ENCODE assay signal across 1 cellular context in the genomic region with DNA sequence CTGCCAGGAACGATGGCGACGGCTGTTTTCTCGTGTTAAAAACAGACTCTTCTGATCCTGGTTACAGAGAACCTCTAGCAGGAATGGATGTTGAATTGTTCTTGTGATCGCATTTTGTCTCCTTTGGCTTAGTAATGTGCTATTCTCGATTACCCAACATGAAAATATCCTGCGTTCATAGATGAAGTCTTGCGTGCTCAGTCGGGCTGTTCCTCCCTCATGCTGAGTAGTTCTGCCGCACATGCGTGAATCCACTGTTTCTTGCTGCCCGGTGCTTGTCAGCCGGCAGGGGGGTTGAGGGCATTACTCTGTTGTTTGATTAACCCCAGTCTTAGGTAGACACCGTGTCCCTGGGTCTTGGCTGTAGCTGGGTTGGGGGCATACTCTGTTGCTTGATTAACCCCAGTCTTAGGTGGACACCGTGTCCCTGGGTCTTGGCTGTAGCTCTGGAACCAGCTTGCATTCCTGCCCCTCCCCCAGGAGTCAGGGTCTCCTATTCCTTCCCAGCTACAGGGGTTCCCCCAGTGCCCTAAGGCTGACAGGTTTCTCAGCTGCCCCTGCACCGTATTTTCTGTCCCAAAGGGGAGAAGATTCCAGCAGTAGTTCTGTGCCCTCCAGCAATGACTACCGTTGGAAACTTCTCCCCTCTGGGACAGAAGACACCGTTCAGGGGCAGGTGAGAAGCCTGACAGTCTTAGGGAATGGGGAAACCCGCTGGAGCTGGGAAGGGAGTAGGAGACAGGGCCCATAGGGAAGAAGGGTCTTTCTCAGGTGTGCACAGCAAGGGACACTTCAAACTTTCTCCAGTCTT.
TF ChIP-seq lines count a peak whose summit lies in the region.

No MANE protein-coding gene starts in this region.

TF ChIP-seq in HepG2, 621 proteins besides CTCF, POLR2A, EP300 and RAD21 (continued from another document and continues in another):
- TF ChIP-seq, protein P1, sequence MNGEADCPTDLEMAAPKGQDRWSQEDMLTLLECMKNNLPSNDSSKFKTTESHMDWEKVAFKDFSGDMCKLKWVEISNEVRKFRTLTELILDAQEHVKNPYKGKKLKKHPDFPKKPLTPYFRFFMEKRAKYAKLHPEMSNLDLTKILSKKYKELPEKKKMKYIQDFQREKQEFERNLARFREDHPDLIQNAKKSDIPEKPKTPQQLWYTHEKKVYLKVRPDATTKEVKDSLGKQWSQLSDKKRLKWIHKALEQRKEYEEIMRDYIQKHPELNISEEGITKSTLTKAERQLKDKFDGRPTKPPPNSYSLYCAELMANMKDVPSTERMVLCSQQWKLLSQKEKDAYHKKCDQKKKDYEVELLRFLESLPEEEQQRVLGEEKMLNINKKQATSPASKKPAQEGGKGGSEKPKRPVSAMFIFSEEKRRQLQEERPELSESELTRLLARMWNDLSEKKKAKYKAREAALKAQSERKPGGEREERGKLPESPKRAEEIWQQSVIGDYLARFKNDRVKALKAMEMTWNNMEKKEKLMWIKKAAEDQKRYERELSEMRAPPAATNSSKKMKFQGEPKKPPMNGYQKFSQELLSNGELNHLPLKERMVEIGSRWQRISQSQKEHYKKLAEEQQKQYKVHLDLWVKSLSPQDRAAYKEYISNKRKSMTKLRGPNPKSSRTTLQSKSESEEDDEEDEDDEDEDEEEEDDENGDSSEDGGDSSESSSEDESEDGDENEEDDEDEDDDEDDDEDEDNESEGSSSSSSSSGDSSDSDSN (CRISPR knock-in tag; IDR thresholded peaks at IDR 0.05), result no peak; the same call in 1 of the 2 replicates
- TF ChIP-seq KDM2A (CRISPR knock-in tag; IDR thresholded peaks at IDR 0.05; ENCODE audit: borderline replicate concordance, low read depth) (no peak), FOSL1 (CRISPR knock-in tag; IDR thresholded peaks at IDR 0.05; ENCODE audit: borderline replicate concordance) (no peak), EZH2 (conservative IDR thresholded peaks at IDR 0.05; ENCODE audit: low read depth, low read length) (no peak), ZSCAN21 (CRISPR knock-in tag; IDR thresholded peaks at IDR 0.05; ENCODE audit: borderline replicate concordance) (peak; percentile 65; the same call in 1 of the 2 replicates), ZNF234 (CRISPR knock-in tag; conservative IDR thresholded peaks at IDR 0.05) (no peak), SRSF9 (IDR thresholded peaks at IDR 0.05; ENCODE audit: borderline replicate concordance, insufficient read depth, low read depth, low read length, poor library complexity, severe bottlenecking) (no peak), SMYD3 (CRISPR knock-in tag; IDR thresholded peaks at IDR 0.05) (0 out of 2 replicates have a peak, but pooled peaks have one; percentile 82), ZSCAN30 (CRISPR knock-in tag; IDR thresholded peaks at IDR 0.05) (no peak), TP53 (CRISPR knock-in tag; conservative IDR thresholded peaks at IDR 0.05) (no peak), SRSF4 (IDR thresholded peaks at IDR 0.05; ENCODE audit: low read depth, low read length, poor library complexity, severe bottlenecking) (no peak), TCF7L2 (IDR thresholded peaks at IDR 0.05; ENCODE audit: low read depth, low read length) (no peak), ZNF552 (CRISPR knock-in tag; IDR thresholded peaks at IDR 0.05; ENCODE audit: borderline replicate concordance) (no peak), ZNF530 (CRISPR knock-in tag; IDR thresholded peaks at IDR 0.05; ENCODE audit: low read depth) (no peak), ZBTB20 (CRISPR knock-in tag; IDR thresholded peaks at IDR 0.05; ENCODE audit: borderline replicate concordance, low read depth) (0 out of 2 replicates have a peak, but pooled peaks have one; percentile 18), YEATS2 (CRISPR knock-in tag; IDR thresholded peaks at IDR 0.05; ENCODE audit: borderline replicate concordance) (no peak), ETV6 (CRISPR knock-in tag; conservative IDR thresholded peaks at IDR 0.05) (no peak), YEATS4 (CRISPR knock-in tag; IDR thresholded peaks at IDR 0.05; ENCODE audit: borderline replicate concordance) (no peak), AGO2 (optimal IDR thresholded peaks at IDR 0.05; ENCODE audit: low read depth, low read length) (no peak), ELF4 (CRISPR knock-in tag; IDR thresholded peaks at IDR 0.05; ENCODE audit: borderline replicate concordance) (no peak), GFI1 (CRISPR knock-in tag; IDR thresholded peaks at IDR 0.05; ENCODE audit: borderline replicate concordance) (no peak), FOXA1 (IDR thresholded peaks at IDR 0.05) (no peak), FOXA1 (CRISPR knock-in tag; IDR thresholded peaks at IDR 0.05) (no peak)
- TF ChIP-seq, protein P2, sequence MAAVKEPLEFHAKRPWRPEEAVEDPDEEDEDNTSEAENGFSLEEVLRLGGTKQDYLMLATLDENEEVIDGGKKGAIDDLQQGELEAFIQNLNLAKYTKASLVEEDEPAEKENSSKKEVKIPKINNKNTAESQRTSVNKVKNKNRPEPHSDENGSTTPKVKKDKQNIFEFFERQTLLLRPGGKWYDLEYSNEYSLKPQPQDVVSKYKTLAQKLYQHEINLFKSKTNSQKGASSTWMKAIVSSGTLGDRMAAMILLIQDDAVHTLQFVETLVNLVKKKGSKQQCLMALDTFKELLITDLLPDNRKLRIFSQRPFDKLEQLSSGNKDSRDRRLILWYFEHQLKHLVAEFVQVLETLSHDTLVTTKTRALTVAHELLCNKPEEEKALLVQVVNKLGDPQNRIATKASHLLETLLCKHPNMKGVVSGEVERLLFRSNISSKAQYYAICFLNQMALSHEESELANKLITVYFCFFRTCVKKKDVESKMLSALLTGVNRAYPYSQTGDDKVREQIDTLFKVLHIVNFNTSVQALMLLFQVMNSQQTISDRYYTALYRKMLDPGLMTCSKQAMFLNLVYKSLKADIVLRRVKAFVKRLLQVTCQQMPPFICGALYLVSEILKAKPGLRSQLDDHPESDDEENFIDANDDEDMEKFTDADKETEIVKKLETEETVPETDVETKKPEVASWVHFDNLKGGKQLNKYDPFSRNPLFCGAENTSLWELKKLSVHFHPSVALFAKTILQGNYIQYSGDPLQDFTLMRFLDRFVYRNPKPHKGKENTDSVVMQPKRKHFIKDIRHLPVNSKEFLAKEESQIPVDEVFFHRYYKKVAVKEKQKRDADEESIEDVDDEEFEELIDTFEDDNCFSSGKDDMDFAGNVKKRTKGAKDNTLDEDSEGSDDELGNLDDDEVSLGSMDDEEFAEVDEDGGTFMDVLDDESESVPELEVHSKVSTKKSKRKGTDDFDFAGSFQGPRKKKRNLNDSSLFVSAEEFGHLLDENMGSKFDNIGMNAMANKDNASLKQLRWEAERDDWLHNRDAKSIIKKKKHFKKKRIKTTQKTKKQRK (IDR thresholded peaks at IDR 0.05; ENCODE audit: low read length), result no peak
- TF ChIP-seq, protein P3, sequence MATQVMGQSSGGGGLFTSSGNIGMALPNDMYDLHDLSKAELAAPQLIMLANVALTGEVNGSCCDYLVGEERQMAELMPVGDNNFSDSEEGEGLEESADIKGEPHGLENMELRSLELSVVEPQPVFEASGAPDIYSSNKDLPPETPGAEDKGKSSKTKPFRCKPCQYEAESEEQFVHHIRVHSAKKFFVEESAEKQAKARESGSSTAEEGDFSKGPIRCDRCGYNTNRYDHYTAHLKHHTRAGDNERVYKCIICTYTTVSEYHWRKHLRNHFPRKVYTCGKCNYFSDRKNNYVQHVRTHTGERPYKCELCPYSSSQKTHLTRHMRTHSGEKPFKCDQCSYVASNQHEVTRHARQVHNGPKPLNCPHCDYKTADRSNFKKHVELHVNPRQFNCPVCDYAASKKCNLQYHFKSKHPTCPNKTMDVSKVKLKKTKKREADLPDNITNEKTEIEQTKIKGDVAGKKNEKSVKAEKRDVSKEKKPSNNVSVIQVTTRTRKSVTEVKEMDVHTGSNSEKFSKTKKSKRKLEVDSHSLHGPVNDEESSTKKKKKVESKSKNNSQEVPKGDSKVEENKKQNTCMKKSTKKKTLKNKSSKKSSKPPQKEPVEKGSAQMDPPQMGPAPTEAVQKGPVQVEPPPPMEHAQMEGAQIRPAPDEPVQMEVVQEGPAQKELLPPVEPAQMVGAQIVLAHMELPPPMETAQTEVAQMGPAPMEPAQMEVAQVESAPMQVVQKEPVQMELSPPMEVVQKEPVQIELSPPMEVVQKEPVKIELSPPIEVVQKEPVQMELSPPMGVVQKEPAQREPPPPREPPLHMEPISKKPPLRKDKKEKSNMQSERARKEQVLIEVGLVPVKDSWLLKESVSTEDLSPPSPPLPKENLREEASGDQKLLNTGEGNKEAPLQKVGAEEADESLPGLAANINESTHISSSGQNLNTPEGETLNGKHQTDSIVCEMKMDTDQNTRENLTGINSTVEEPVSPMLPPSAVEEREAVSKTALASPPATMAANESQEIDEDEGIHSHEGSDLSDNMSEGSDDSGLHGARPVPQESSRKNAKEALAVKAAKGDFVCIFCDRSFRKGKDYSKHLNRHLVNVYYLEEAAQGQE (IDR thresholded peaks at IDR 0.05; ENCODE audit: borderline replicate concordance in 1 of 2, low read depth in 1 of 2, low read length in 2 of 2), result no peak
- TF ChIP-seq, protein P4, sequence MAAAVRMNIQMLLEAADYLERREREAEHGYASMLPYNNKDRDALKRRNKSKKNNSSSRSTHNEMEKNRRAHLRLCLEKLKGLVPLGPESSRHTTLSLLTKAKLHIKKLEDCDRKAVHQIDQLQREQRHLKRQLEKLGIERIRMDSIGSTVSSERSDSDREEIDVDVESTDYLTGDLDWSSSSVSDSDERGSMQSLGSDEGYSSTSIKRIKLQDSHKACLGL (CRISPR knock-in tag; IDR thresholded peaks at IDR 0.05), result no peak
- TF ChIP-seq, protein P5, sequence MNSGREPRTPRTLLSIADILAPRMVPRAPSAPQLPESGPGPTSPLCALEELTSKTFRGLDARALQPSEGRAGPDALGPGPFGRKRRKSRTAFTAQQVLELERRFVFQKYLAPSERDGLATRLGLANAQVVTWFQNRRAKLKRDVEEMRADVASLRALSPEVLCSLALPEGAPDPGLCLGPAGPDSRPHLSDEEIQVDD (CRISPR knock-in tag; IDR thresholded peaks at IDR 0.05; ENCODE audit: borderline replicate concordance), result no peak
- TF ChIP-seq, protein P6, sequence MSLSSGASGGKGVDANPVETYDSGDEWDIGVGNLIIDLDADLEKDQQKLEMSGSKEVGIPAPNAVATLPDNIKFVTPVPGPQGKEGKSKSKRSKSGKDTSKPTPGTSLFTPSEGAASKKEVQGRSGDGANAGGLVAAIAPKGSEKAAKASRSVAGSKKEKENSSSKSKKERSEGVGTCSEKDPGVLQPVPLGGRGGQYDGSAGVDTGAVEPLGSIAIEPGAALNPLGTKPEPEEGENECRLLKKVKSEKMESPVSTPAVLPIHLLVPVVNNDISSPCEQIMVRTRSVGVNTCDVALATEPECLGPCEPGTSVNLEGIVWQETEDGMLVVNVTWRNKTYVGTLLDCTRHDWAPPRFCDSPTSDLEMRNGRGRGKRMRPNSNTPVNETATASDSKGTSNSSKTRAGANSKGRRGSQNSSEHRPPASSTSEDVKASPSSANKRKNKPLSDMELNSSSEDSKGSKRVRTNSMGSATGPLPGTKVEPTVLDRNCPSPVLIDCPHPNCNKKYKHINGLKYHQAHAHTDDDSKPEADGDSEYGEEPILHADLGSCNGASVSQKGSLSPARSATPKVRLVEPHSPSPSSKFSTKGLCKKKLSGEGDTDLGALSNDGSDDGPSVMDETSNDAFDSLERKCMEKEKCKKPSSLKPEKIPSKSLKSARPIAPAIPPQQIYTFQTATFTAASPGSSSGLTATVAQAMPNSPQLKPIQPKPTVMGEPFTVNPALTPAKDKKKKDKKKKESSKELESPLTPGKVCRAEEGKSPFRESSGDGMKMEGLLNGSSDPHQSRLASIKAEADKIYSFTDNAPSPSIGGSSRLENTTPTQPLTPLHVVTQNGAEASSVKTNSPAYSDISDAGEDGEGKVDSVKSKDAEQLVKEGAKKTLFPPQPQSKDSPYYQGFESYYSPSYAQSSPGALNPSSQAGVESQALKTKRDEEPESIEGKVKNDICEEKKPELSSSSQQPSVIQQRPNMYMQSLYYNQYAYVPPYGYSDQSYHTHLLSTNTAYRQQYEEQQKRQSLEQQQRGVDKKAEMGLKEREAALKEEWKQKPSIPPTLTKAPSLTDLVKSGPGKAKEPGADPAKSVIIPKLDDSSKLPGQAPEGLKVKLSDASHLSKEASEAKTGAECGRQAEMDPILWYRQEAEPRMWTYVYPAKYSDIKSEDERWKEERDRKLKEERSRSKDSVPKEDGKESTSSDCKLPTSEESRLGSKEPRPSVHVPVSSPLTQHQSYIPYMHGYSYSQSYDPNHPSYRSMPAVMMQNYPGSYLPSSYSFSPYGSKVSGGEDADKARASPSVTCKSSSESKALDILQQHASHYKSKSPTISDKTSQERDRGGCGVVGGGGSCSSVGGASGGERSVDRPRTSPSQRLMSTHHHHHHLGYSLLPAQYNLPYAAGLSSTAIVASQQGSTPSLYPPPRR (CRISPR knock-in tag; IDR thresholded peaks at IDR 0.05; ENCODE audit: borderline replicate concordance), result no peak
- TF ChIP-seq, protein P7, sequence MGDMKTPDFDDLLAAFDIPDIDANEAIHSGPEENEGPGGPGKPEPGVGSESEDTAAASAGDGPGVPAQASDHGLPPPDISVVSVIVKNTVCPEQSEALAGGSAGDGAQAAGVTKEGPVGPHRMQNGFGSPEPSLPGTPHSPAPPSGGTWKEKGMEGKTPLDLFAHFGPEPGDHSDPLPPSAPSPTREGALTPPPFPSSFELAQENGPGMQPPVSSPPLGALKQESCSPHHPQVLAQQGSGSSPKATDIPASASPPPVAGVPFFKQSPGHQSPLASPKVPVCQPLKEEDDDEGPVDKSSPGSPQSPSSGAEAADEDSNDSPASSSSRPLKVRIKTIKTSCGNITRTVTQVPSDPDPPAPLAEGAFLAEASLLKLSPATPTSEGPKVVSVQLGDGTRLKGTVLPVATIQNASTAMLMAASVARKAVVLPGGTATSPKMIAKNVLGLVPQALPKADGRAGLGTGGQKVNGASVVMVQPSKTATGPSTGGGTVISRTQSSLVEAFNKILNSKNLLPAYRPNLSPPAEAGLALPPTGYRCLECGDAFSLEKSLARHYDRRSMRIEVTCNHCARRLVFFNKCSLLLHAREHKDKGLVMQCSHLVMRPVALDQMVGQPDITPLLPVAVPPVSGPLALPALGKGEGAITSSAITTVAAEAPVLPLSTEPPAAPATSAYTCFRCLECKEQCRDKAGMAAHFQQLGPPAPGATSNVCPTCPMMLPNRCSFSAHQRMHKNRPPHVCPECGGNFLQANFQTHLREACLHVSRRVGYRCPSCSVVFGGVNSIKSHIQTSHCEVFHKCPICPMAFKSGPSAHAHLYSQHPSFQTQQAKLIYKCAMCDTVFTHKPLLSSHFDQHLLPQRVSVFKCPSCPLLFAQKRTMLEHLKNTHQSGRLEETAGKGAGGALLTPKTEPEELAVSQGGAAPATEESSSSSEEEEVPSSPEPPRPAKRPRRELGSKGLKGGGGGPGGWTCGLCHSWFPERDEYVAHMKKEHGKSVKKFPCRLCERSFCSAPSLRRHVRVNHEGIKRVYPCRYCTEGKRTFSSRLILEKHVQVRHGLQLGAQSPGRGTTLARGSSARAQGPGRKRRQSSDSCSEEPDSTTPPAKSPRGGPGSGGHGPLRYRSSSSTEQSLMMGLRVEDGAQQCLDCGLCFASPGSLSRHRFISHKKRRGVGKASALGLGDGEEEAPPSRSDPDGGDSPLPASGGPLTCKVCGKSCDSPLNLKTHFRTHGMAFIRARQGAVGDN (CRISPR knock-in tag; IDR thresholded peaks at IDR 0.05), result no peak; the same call in none of the 2 replicates
- TF ChIP-seq, protein P8, sequence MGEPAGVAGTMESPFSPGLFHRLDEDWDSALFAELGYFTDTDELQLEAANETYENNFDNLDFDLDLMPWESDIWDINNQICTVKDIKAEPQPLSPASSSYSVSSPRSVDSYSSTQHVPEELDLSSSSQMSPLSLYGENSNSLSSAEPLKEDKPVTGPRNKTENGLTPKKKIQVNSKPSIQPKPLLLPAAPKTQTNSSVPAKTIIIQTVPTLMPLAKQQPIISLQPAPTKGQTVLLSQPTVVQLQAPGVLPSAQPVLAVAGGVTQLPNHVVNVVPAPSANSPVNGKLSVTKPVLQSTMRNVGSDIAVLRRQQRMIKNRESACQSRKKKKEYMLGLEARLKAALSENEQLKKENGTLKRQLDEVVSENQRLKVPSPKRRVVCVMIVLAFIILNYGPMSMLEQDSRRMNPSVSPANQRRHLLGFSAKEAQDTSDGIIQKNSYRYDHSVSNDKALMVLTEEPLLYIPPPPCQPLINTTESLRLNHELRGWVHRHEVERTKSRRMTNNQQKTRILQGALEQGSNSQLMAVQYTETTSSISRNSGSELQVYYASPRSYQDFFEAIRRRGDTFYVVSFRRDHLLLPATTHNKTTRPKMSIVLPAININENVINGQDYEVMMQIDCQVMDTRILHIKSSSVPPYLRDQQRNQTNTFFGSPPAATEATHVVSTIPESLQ (CRISPR knock-in tag; conservative IDR thresholded peaks at IDR 0.05), result no peak
